15 cellular contexts compared by ENCODE assay signal in the genomic region with DNA sequence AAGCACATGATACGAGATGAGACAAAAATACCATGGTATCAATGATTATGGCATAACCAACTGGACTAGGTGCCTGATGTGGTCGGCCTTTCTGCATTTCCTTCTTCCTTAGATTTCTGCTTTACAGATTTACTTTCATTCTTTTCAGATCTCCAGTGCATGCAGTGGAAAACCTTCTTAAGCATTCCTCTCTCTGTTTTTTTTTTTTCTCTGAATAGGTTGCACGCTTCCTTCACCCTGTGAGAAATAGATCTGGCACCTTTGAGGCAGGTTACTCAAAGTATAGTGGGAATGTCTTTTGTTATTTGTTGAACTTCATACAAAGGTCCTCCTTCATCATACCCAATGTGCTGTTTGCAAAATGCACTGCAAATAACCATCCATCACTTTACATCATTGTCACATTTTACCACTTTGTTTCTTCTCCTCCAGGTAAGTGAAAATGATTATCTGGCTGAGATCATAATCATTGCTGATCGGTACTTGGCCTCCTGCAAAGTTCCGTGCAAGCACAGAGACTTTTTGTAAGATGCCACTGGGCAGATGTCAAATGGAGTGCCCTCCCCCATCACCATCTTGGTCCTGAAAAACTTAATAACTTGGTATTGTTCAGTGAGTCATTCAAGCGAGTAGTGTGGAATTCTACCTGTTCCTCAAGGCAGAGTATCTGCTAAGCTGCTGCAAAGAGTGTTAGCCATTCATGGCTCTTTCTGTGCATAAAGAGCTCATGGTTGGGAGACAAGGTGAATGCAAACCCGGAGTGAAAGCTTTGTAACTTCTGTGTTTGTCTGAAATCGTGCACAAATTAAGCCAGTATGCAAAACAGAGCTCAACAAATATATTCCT.
DNase-seq lines count a peak whose midpoint lies in the region; ATAC-seq and TF ChIP-seq lines count a peak whose summit lies in the region.
"Had no signal": no experiment of that assay in that cellular context is flagged by ENCODE, and none has a peak within 500 bp of the region (broad histone marks: within the 10 kb centered on the region; RNA-seq: fewer than 3 reads in every experiment).

No MANE protein-coding gene starts in this region.

- POLR2A ChIA-PET in GM10248 (lab: Yijun Ruan, JAX), result no interaction called here

- DNase-seq in kidney tubule cell (ENCODE audit: low spot score) (peak; percentile 83), NCI-H146 (lab: John Stamatoyannopoulos, UW) (no peak), NCI-H2107 (lab: John Stamatoyannopoulos, UW) (no peak), OCI-M2 (lab: John Stamatoyannopoulos, UW; ENCODE audit: unreplicated experiment) (no peak), GM10248 (ENCODE audit: extremely low spot score) (no peak)
- DNase-seq: activated naive CD4-positive, alpha-beta T cell treated with anti-CD3 and anti-CD28 coated beads, Interleukin-2, amount 50 U/mL, for 16 hours; Calu3; effector CD8-positive, alpha-beta T cell; uterus had no signal

- ATAC-seq in GM18867 (IDR thresholded peaks at IDR 0.05; ENCODE audit: unreplicated experiment) (peak; percentile 42), GM21723 (IDR thresholded peaks at IDR 0.05; ENCODE audit: unreplicated experiment) (peak; percentile 61), HG03342 (IDR thresholded peaks at IDR 0.05; ENCODE audit: unreplicated experiment) (peak; percentile 55)
- ATAC-seq: natural killer cell treated with Interleukin-12 subunit alpha and Interleukin-12 subunit beta and Interleukin-15 and Interleukin-18, amount 100 ng/mL, for 72 hours; Panc1; WTC11 had no signal

- CTCF ChIA-PET in GM10248 (lab: Yijun Ruan, JAX), result interaction anchor here (0.9 kb wide), 1 partner anchor 74 kb away, joined by 3 read pairs; no protein-coding TSS in a partner anchor

- TF ChIP-seq CTCF in GM10248 (IDR thresholded peaks at IDR 0.05; ENCODE audit: control extremely low read depth, extremely low read depth, low read depth, missing control alignments), result no peak
